In the genomic region with DNA sequence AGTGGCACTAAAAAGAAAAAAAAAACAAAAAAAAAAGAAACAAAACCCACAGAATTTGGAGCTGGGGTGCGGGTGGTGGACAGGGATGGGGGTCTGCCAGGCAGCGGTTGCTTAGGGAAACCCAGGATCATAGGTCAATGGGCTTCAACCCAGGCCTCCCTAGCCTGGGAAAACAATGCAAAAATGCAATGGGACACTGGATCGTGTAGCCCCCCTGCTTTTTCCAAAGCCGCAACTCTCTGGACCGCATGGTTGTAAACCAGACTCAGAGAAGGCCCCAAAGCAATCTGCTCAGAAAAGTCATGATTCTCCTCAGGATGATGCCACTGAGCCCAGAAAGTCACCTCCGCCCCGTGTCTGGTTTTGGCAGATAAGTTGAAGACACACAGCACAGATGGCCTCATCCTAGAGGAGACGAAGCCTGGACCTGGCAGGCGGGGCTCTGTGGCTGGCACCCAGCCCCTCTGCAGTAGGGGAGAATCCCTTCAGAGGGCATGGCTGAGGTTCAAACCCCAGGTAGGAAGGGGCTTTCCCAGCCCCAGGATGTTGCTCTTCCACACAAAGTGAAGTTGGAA, we compare ENCODE assay signal across 9 cellular contexts. TPM values are rescaled to one million over a fixed set of nuclear protein-coding genes. Genes with fewer than 3 reads are reported as not detected.
DNase-seq lines count a peak whose midpoint lies in the region; ATAC-seq, FAIRE-seq and TF ChIP-seq lines count a peak whose summit lies in the region.
"Had no signal": no experiment of that assay in that cellular context is flagged by ENCODE, and none has a peak within 500 bp of the region (broad histone marks: within the 10 kb centered on the region; RNA-seq: fewer than 3 reads in every experiment).

No MANE protein-coding gene starts in this region.

- peaks cover 30% of the 10 kb centered on the region for H3K4me1 ChIP-seq in A549
- H3K4me1 ChIP-seq in left lung: peaks cover 42 to 78% of the 10 kb centered on the region in 2 donors
- peaks cover 74% of the 10 kb centered on the region for H3K4me1 ChIP-seq in psoas muscle

- no peaks in the 10 kb centered on the region for H3K36me3 ChIP-seq in left lung
- H3K36me3 ChIP-seq in psoas muscle (ENCODE audit: insufficient read depth in 1 of 2, low read depth in 1 of 2): no peaks in the 10 kb centered on the region
- H3K36me3 ChIP-seq: neutrophil had no signal

- FAIRE-seq in A549 (lab: Jason Lieb, UNC): no peak
- FAIRE-seq in D721Med (lab: Jason Lieb, UNC): no peak

- CTCF ChIA-PET in A549 (lab: Yijun Ruan, JAX): interaction anchor here (1.1 kb wide), 1 partner anchor 11 kb away, joined by 3 read pairs; no protein-coding TSS in a partner anchor

- 83% methylated on average over 9 of the region's 9 CpGs for WGBS in A549 (ENCODE audit: missing lambda C conversion rate)
- 70 to 78% (median 71%) methylated on average over 9 of the region's 9 CpGs for WGBS in psoas muscle, 3 donors

- ATAC-seq in A549 (no peak), left lung (no peak), psoas muscle (no peak)

- H3K9me3 ChIP-seq in A549 (no peaks in the 10 kb centered on the region), left lung (no peaks in the 10 kb centered on the region), psoas muscle (no peaks in the 10 kb centered on the region)
- H3K9me3 ChIP-seq: neutrophil had no signal

- DNase-seq in A549 (ENCODE audit: low read depth in 1 of 2, low spot score in 1 of 2) (no peak), D721Med (ENCODE audit: insufficient read length, low spot score) (peak; percentile 36), NCI-H446 (lab: John Stamatoyannopoulos, UW) (peak; percentile 75 to 83), glomerular visceral epithelial cell (ENCODE audit: extremely low spot score) (peak; percentile 82), left lung (no peak), psoas muscle (no peak), NCI-H2227 (lab: John Stamatoyannopoulos, UW; ENCODE audit: unreplicated experiment) (no peak), pons (ENCODE audit: low spot score) (no peak)

- peak overlapping the region; percentile 66 for H3K4me2 ChIP-seq in A549

- H3K4me3 ChIP-seq in A549 (no peak overlapping the region), left lung (no peak overlapping the region), psoas muscle (no peak overlapping the region)

- no peak for TF ChIP-seq RAD21 in A549 (conservative IDR thresholded peaks at IDR 0.05 in 1 of 2, IDR thresholded peaks at IDR 0.05 in 1 of 2)

- no peak for TF ChIP-seq POLR2A in A549 (IDR thresholded peaks at IDR 0.05; ENCODE audit: low read length)

- POLR2A ChIA-PET in A549 (lab: Yijun Ruan, JAX): interaction anchor here (2.6 kb wide), 1 partner anchor 13 kb away, joined by 32 read pairs; the partner anchor contains the start of gene DLX1

- TF ChIP-seq EP300 in A549 (IDR thresholded peaks at IDR 0.05): no peak

- no peak for TF ChIP-seq CTCF in A549 (IDR thresholded peaks at IDR 0.05)
- TF ChIP-seq CTCF in D721Med (IDR thresholded peaks at IDR 0.05; ENCODE audit: insufficient read depth, missing control alignments): no peak
- TF ChIP-seq CTCF in left lung (IDR thresholded peaks at IDR 0.05): no peak
- TF ChIP-seq CTCF in psoas muscle (IDR thresholded peaks at IDR 0.05): no peak

- H3K27me3 ChIP-seq in left lung (peaks cover 100% of the 10 kb centered on the region in 2 donors), psoas muscle (ENCODE audit: insufficient read depth in 3 of 3, low read length in 2 of 3) (peaks cover 0 to 100% (median 78%) of the 10 kb centered on the region in 3 donors)

- H3K27ac ChIP-seq in A549 (peak overlapping the region in 1 of 2 experiments; percentile 90; a peak in 3 of 6 replicates), left lung (no peak overlapping the region), psoas muscle (no peak overlapping the region)
- H3K27ac ChIP-seq: neutrophil had no signal

- intact Hi-C loops in left lung (cut with DNase I): no loop called here
- intact Hi-C loops in psoas muscle (cut with DNase I): loop anchor here in 1 of 2 donors (2.0 kb wide), 1 partner anchor 37 kb away; no protein-coding TSS in a partner anchor

TF ChIP-seq in A549, 52 proteins besides CTCF, POLR2A, EP300 and RAD21:
- TF ChIP-seq CHD2 (IDR thresholded peaks at IDR 0.05; ENCODE audit: low read length, partially characterized antibody): no peak
- no peak for TF ChIP-seq CHD4 (IDR thresholded peaks at IDR 0.05; ENCODE audit: borderline replicate concordance)
- no peak for TF ChIP-seq FOSB (CRISPR knock-in tag; IDR thresholded peaks at IDR 0.05)
- TF ChIP-seq, protein P1, sequence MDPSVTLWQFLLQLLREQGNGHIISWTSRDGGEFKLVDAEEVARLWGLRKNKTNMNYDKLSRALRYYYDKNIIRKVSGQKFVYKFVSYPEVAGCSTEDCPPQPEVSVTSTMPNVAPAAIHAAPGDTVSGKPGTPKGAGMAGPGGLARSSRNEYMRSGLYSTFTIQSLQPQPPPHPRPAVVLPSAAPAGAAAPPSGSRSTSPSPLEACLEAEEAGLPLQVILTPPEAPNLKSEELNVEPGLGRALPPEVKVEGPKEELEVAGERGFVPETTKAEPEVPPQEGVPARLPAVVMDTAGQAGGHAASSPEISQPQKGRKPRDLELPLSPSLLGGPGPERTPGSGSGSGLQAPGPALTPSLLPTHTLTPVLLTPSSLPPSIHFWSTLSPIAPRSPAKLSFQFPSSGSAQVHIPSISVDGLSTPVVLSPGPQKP (IDR thresholded peaks at IDR 0.05; ENCODE audit: low read depth, low read length): no peak
- TF ChIP-seq ESRRA (IDR thresholded peaks at IDR 0.05; ENCODE audit: borderline replicate concordance, low read length): no peak
- TF ChIP-seq RARB (CRISPR knock-in tag; IDR thresholded peaks at IDR 0.05): no peak
- TF ChIP-seq RFX5 (IDR thresholded peaks at IDR 0.05): no peak
- TF ChIP-seq NPAS2 (CRISPR knock-in tag; IDR thresholded peaks at IDR 0.05; ENCODE audit: borderline replicate concordance): no peak
- TF ChIP-seq FOSL2 (IDR thresholded peaks at IDR 0.05): no peak
- TF ChIP-seq FOSL2 (CRISPR knock-in tag; IDR thresholded peaks at IDR 0.05): no peak
- TF ChIP-seq FOXS1 (CRISPR knock-in tag; IDR thresholded peaks at IDR 0.05): no peak

RNA-seq across cellular contexts. Expression of gene DLX2, which starts 5.1 kb away (rescaled TPM):
- 0.04 TPM in 2 replicates for polyA plus RNA-seq in A549 (2011; rRNA removed)
- polyA plus RNA-seq in A549 (2012; cell fraction: cytosol; rRNA removed): 0.22 and 0.41 TPM in 2 replicates
- polyA plus RNA-seq in A549 (2012; cell fraction: nucleus; rRNA removed): 0.44 and 0.60 TPM in 2 replicates
- 0.17 to 0.25 TPM (median 0.19 TPM) in 3 replicates for polyA plus RNA-seq in A549 (2017; fragmentation: RNase III; extraction: RNeasy Plus Mini Kit Qiagen cat#74134 plus additional on column Dnase treatment)
- not detected in 2 replicates for polyA minus RNA-seq in A549 (2011; rRNA and poly(A)+ RNA removed)
- not detected for total RNA-seq in left lung
- not detected for total RNA-seq in psoas muscle
- polyA plus RNA-seq in psoas muscle: not detected

RNA-seq across cellular contexts. Expression of gene DLX1, which starts 12.3 kb away (rescaled TPM):
- polyA plus RNA-seq in A549 (2011; rRNA removed) (0.53 and 1.1 TPM in 2 replicates), A549 (2017; fragmentation: RNase III; extraction: RNeasy Plus Mini Kit Qiagen cat#74134 plus additional on column Dnase treatment) (2.4 to 2.9 TPM (median 2.5 TPM) in 3 replicates), psoas muscle (under 1 TPM; 0.03 to 0.15 (median 0.04) TPM)
- 3.2 and 4.7 TPM in 2 replicates for polyA plus RNA-seq in A549 (2012; cell fraction: cytosol; rRNA removed)
- polyA plus RNA-seq in A549 (2012; cell fraction: nucleus; rRNA removed): 7.7 and 10.3 TPM in 2 replicates
- polyA minus RNA-seq in A549 (2011; rRNA and poly(A)+ RNA removed): 0.24 and 1.2 TPM in 2 replicates
- total RNA-seq in left lung (not detected), psoas muscle (under 1 TPM in 2 of 4 donors, not detected in 2; 0.17 to 0.28 TPM)

Comparison
In these comparisons a context has a peak if more than half of its experiments do, and no peak if none do; other contexts are left out.
1. DNase-seq: peak in D721Med (single experiment), NCI-H446 (2 of 2) and glomerular visceral epithelial cell (single experiment); none in A549 (0 of 2), left lung (0 of 2), psoas muscle (0 of 2), NCI-H2227 (single experiment) and pons (single experiment).